ENCODE assay signal across 29 cellular contexts in genomic region chr5:131607903-131608540, GRCh38. TPM values are rescaled to one million over a fixed set of nuclear protein-coding genes. Genes with fewer than 3 reads are reported as not detected.
A peak's percentile ranks its signal among the peaks of the same experiment; 100 is the strongest.
DNase-seq lines count a peak whose midpoint lies in the region; ATAC-seq and TF ChIP-seq lines count a peak whose summit lies in the region.
"Had no signal": no experiment of that assay in that cellular context is flagged by ENCODE, and none has a peak within 500 bp of the region (broad histone marks: within the 10 kb centered on the region; RNA-seq: fewer than 3 reads in every experiment).

No MANE protein-coding gene starts in this region.

- 63 to 71% methylated on average over 4 of the region's 4 CpGs for WGBS in upper lobe of left lung, 2 donors

- H3K27me3 ChIP-seq in CD8-positive, alpha-beta T cell (ENCODE audit: insufficient read depth, low read length): no peaks in the 10 kb centered on the region
- H3K27me3 ChIP-seq in ascending aorta: no peaks in the 10 kb centered on the region
- no peaks in the 10 kb centered on the region for H3K27me3 ChIP-seq in upper lobe of left lung
- H3K27me3 ChIP-seq: hepatocyte, MG63, right atrium auricular region, spleen, testis had no signal

- H3K4me1 Mint-ChIP-seq in CD8-positive, alpha-beta T cell (ENCODE audit: low read depth): peaks cover 62% of the 10 kb centered on the region
- peaks cover 39 to 65% of the 10 kb centered on the region in 2 donors for H3K4me1 Mint-ChIP-seq in immature natural killer cell

- H3K4me3 ChIP-seq in AG10803 (ENCODE audit: low read length): no peak overlapping the region
- no peak overlapping the region for H3K4me3 ChIP-seq in CD8-positive, alpha-beta T cell (ENCODE audit: low read depth, low read length)
- H3K4me3 ChIP-seq in ascending aorta: no peak overlapping the region
- no peak overlapping the region for H3K4me3 ChIP-seq in upper lobe of left lung
- H3K4me3 ChIP-seq: hepatocyte, MG63, right atrium auricular region, spleen, testis had no signal

- no peak overlapping the region for H3K4me3 Mint-ChIP-seq in CD8-positive, alpha-beta T cell
- H3K4me3 Mint-ChIP-seq in immature natural killer cell: peak overlapping the region in 2 of 5 donors; percentile 34 to 38
- H3K4me3 Mint-ChIP-seq: CD14-positive monocyte, HFFc6, nephron had no signal

- TF ChIP-seq CTCF in AG10803 (conservative IDR thresholded peaks at IDR 0.05; ENCODE audit: low read length) (no peak), ascending aorta (IDR thresholded peaks at IDR 0.05) (no peak), upper lobe of left lung (IDR thresholded peaks at IDR 0.05) (no peak)
- TF ChIP-seq CTCF in CD8-positive, alpha-beta T cell (IDR thresholded peaks at IDR 0.05): no peak

- TF ChIP-seq POLR2A in upper lobe of left lung (IDR thresholded peaks at IDR 0.05): no peak

- TF ChIP-seq EP300 in upper lobe of left lung (IDR thresholded peaks at IDR 0.05): no peak

- H3K27ac ChIP-seq in CD8-positive, alpha-beta T cell (ENCODE audit: low read depth, low read length): no peak overlapping the region
- H3K27ac ChIP-seq in ascending aorta (peak overlapping the region; percentile 64 to 66), upper lobe of left lung (no peak overlapping the region)
- H3K27ac ChIP-seq: hepatocyte, parathyroid adenoma, right atrium auricular region, spleen, testis had no signal

- DNase-seq in AG10803 (ENCODE audit: low read depth) (peak; percentile 43), ascending aorta (ENCODE audit: low spot score in 2 of 2) (no peak), immature natural killer cell (no peak), AG08395 (ENCODE audit: low spot score) (no peak), inferior parietal cortex (ENCODE audit: extremely low spot score) (no peak), upper lobe of left lung (no peak), HCEC 1CT (no peak)
- no peak for DNase-seq in CD8-positive, alpha-beta T cell
- DNase-seq: activated CD4-positive, alpha-beta T cell treated with anti-CD3 and anti-CD28 coated beads, Interleukin-2, amount 50 U/mL, for 4 hours; activated gamma-delta T cell treated with Interleukin-2 at 50 U/mL for 16 hours; amygdala; central memory CD4-positive, alpha-beta T cell; DMS 273 treated with DMSO at 0.1 percent for 48 hours; HFFc6; left ventricle myocardium superior; MG63; NCI-H1417; NCI-H446; spleen; stimulated activated CD4-positive, alpha-beta T cell treated with anti-CD3 and anti-CD28 coated beads, Interleukin-4, amount 100 ng/mL, for 24 hours; stimulated activated naive CD4-positive, alpha-beta T cell; T-helper 9 cell; testis had no signal

- CTCF ChIA-PET in CD8-positive, alpha-beta T cell (lab: Charles Lee): no interaction called here

- intact Hi-C loops in CD8-positive, alpha-beta T cell (cut with DNase I, micrococcal nuclease): no loop called here
- intact Hi-C loops in ascending aorta (cut with DNase I): loop anchor here (10.0 kb wide), 1 partner anchor 67 kb away; no protein-coding TSS in a partner anchor

- no peaks in the 10 kb centered on the region for H3K9me3 ChIP-seq in CD8-positive, alpha-beta T cell (ENCODE audit: low read length)
- H3K9me3 ChIP-seq in ascending aorta: no peaks in the 10 kb centered on the region
- H3K9me3 ChIP-seq in upper lobe of left lung: no peaks in the 10 kb centered on the region
- H3K9me3 ChIP-seq: MG63, right atrium auricular region, spleen, testis had no signal

- POLR2A ChIA-PET in CD8-positive, alpha-beta T cell (lab: Charles Lee): no interaction called here

- no peaks in the 10 kb centered on the region for H3K27me3 Mint-ChIP-seq in CD8-positive, alpha-beta T cell (ENCODE audit: low read depth)
- no peaks in the 10 kb centered on the region for H3K27me3 Mint-ChIP-seq in immature natural killer cell (ENCODE audit: low read depth in 3 of 3)

- peaks cover 16% of the 10 kb centered on the region for H3K36me3 Mint-ChIP-seq in CD8-positive, alpha-beta T cell
- H3K36me3 Mint-ChIP-seq in immature natural killer cell: no peaks in the 10 kb centered on the region

- H3K4me1 ChIP-seq in CD8-positive, alpha-beta T cell (ENCODE audit: insufficient read depth, low read length): peaks cover 18% of the 10 kb centered on the region
- H3K4me1 ChIP-seq in ascending aorta: peaks cover 8 to 26% of the 10 kb centered on the region in 2 donors
- peaks cover 0 to 22% (median 12%) of the 10 kb centered on the region in 4 donors for H3K4me1 ChIP-seq in upper lobe of left lung
- H3K4me1 ChIP-seq: testis had no signal

- no peaks in the 10 kb centered on the region for H3K36me3 ChIP-seq in CD8-positive, alpha-beta T cell (ENCODE audit: insufficient read depth, low read length)
- H3K36me3 ChIP-seq in ascending aorta: no peaks in the 10 kb centered on the region
- H3K36me3 ChIP-seq in upper lobe of left lung: peaks cover 0 to under 1% (median 0%) of the 10 kb centered on the region in 4 donors
- H3K36me3 ChIP-seq: right atrium auricular region had no signal

- H3K27ac Mint-ChIP-seq in CD8-positive, alpha-beta T cell: peak overlapping the region; percentile 66
- H3K27ac Mint-ChIP-seq in immature natural killer cell: peak overlapping the region in 5 of 6 donors; percentile 13 to 85 (median 50)
- H3K27ac Mint-ChIP-seq: HFFc6, nephron had no signal

- ATAC-seq in CD8-positive, alpha-beta T cell: no peak
- ATAC-seq in upper lobe of left lung (ENCODE audit: low FRiP score in 2 of 2): no peak
- ATAC-seq: Right ventricle myocardium inferior had no signal

- no peaks in the 10 kb centered on the region for H3K9me3 Mint-ChIP-seq in CD8-positive, alpha-beta T cell
- no peaks in the 10 kb centered on the region for H3K9me3 Mint-ChIP-seq in immature natural killer cell
- H3K9me3 Mint-ChIP-seq: HFFc6, nephron had no signal

RNA-seq across cellular contexts. Expression of gene RAPGEF6, which starts 27.0 kb away (rescaled TPM):
- total RNA-seq in CD8-positive, alpha-beta T cell: 10 to 100 TPM; 64.3 to 71.7 TPM
- total RNA-seq in ascending aorta (22.9 TPM), upper lobe of left lung (10 to 100 TPM; 16.4 to 49.4 (median 31.6) TPM)
- 10 to 100 TPM in 2 of 3 donors, 1 to 10 TPM in 1; 9.7 to 17.5 (median 14.5) TPM for polyA plus RNA-seq in immature natural killer cell

Comparison
In these comparisons a context has a peak if more than half of its experiments do, and no peak if none do; other contexts are left out.
1. H3K27ac ChIP-seq: peak in ascending aorta (2 of 2); none in CD8-positive, alpha-beta T cell (single experiment) and upper lobe of left lung (0 of 4).